ENCODE assay signal across 29 cellular contexts in the genomic region with DNA sequence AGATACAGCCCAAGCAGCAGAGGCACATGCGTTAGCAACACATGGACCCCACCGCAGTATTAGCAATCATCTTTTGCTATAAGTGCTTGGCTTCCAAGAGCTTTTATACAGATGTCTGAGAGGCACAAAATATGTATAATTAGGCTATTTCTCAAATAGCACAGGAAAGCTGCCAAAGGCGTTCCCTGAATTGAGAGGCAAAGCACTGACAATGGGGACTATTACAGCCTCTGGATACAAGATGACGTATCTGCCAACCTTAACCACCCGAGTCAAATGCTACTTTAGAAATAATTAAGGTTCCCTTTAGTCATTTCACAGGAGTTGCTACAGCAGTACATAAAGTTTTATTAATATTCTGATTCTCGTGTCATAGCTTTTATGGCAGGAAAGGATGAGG. TPM values are rescaled to one million over a fixed set of nuclear protein-coding genes. Genes with fewer than 3 reads are reported as not detected.
DNase-seq lines count a peak whose midpoint lies in the region; ATAC-seq, FAIRE-seq and TF ChIP-seq lines count a peak whose summit lies in the region.
"Had no signal": no experiment of that assay in that cellular context is flagged by ENCODE, and none has a peak within 500 bp of the region (broad histone marks: within the 10 kb centered on the region; RNA-seq: fewer than 3 reads in every experiment).

No MANE protein-coding gene starts in this region.

- no peaks in the 10 kb centered on the region for H3K27me3 ChIP-seq in dorsolateral prefrontal cortex
- H3K27me3 ChIP-seq in spleen (replicated peaks in 1 of 7) = no peaks in the 10 kb centered on the region
- H3K27me3 ChIP-seq: cardiac muscle cell, gastrocnemius medialis, left lung had no signal

- 93 to 95% (median 93%) methylated on average over 6 of the region's 6 CpGs for WGBS in spleen, 5 donors

- ATAC-seq in HG02840 (IDR thresholded peaks at IDR 0.05; ENCODE audit: low FRiP score, unreplicated experiment) (no peak), HG03442 (IDR thresholded peaks at IDR 0.05; ENCODE audit: unreplicated experiment) (no peak)
- ATAC-seq: gastrocnemius medialis; HCT116; left lung; stimulated activated naive CD8-positive, alpha-beta T cell treated with anti-CD3 and anti-CD28 coated beads, Interleukin-15, amount 100 ng/mL, for 72 hours had no signal

- intact Hi-C loops in dorsolateral prefrontal cortex (cut with DNase I) = loop anchor here (5.0 to 10.0 kb wide), 4 partner anchors 195 to 245 kb away; partner anchors contain the start of gene PDIK1L (in 2 of the 2)
- intact Hi-C loops in spleen (cut with DNase I; ENCODE audit: low total_unique reads) = no loop called here

- DNase-seq in DMS79 (lab: John Stamatoyannopoulos, UW) = peak; percentile 32
- DNase-seq in NCI-H2227 (lab: John Stamatoyannopoulos, UW; ENCODE audit: unreplicated experiment) = peak; percentile 93
- DNase-seq in dorsolateral prefrontal cortex = no peak
- DNase-seq in putamen (ENCODE audit: low spot score) = peak; percentile 63
- no peak for DNase-seq in spleen
- no peak for DNase-seq in HTR-8/SVneo (ENCODE audit: insufficient read length, low spot score)
- DNase-seq: ACHN; activated CD4-positive, alpha-beta T cell treated with anti-CD3 and anti-CD28 coated beads, Interleukin-2, amount 50 U/mL, for 48 hours; activated CD4-positive, CD25-positive, alpha-beta regulatory T cell; activated CD8-positive, alpha-beta memory T cell treated with anti-CD3 and anti-CD28 coated beads, Interleukin-2, amount 50 U/mL, for 4 hours; activated naive CD4-positive, alpha-beta T cell treated with anti-CD3 and anti-CD28 coated beads, Interleukin-2, amount 50 U/mL, for 16 hours; aorta; COR-L47; gastrocnemius medialis; KBM-7; left lung; mesendoderm; MM.1S; NCI-H1694 treated with DMSO at 0.1 percent for 48 hours; NCI-H526 treated with DMSO at 0.1 percent for 48 hours; stimulated activated naive CD8-positive, alpha-beta T cell treated with anti-CD3 and anti-CD28 coated beads, Interleukin-15, amount 100 ng/mL, for 72 hours; T-helper 1 cell had no signal

- H3K36me3 ChIP-seq in spleen = peaks cover 0 to 64% (median 14%) of the 10 kb centered on the region in 6 donors
- H3K36me3 ChIP-seq: prostate gland had no signal

- H3K4me3 ChIP-seq in dorsolateral prefrontal cortex = peak overlapping the region in 54 of 59 donors; percentile 2 to 99 (median 26)
- no peak overlapping the region for H3K4me3 ChIP-seq in spleen
- H3K4me3 ChIP-seq: cardiac muscle cell, gastrocnemius medialis, left lung, prostate gland had no signal

- H3K4me1 ChIP-seq in spleen = peaks cover 16 to 38% (median 21%) of the 10 kb centered on the region in 6 donors

- no peak for TF ChIP-seq CTCF in dorsolateral prefrontal cortex (IDR thresholded peaks at IDR 0.05 in 54 of 56, conservative IDR thresholded peaks at IDR 0.05 in 2 of 56; ENCODE audit: low read depth in 1 of 56, partially characterized antibody in 56 of 56)
- TF ChIP-seq CTCF in spleen (IDR thresholded peaks at IDR 0.05 in 8 of 11, conservative IDR thresholded peaks at IDR 0.05 in 3 of 11) = no peak

- H3K27ac ChIP-seq in dorsolateral prefrontal cortex = peak overlapping the region; percentile 79 to 99 (median 95)
- H3K27ac ChIP-seq in spleen = no peak overlapping the region
- H3K27ac ChIP-seq: cardiac muscle cell, gastrocnemius medialis, left lung, prostate gland had no signal

- FAIRE-seq in HTR-8/SVneo (lab: Jason Lieb, UNC) = no peak
- FAIRE-seq: endometrium, GM18507 had no signal

- no peak for TF ChIP-seq POLR2A in spleen (IDR thresholded peaks at IDR 0.05)

- H3K9me3 ChIP-seq in spleen = no peaks in the 10 kb centered on the region
- H3K9me3 ChIP-seq: gastrocnemius medialis, left lung, prostate gland had no signal

RNA-seq across cellular contexts. Expression of gene STMN1, which starts 6.4 kb away (rescaled TPM):
- total RNA-seq in dorsolateral prefrontal cortex (1,000 to 10,000 TPM in 1 of 120 experiments, 100 to 1,000 TPM in 119; 153 to 1,009 (median 725) TPM), spleen (10 to 100 TPM; 40.3 to 59.5 (median 47.8) TPM)
- 100 to 1,000 TPM in 1 of 3 donors, 10 to 100 TPM in 2; 48.4 to 174 (median 95.8) TPM for polyA plus RNA-seq in spleen

RNA-seq across cellular contexts. Expression of gene PAQR7, which starts 24.3 kb away (rescaled TPM):
- total RNA-seq in dorsolateral prefrontal cortex = 10 to 100 TPM in 41 of 120 experiments, 1 to 10 TPM in 79; 5.7 to 12.6 (median 9.3) TPM
- 10 to 100 TPM in 4 of 7 donors, 1 to 10 TPM in 3; 9.2 to 14.2 (median 11.9) TPM for total RNA-seq in spleen
- polyA plus RNA-seq in spleen = 1 to 10 TPM; 3.0 to 4.8 (median 4.0) TPM

RNA-seq across cellular contexts. Expression of gene AUNIP, which starts 40.5 kb away (rescaled TPM):
- total RNA-seq in dorsolateral prefrontal cortex = 1 to 10 TPM in 112 of 120 experiments, under 1 TPM in 8; 0.35 to 4.7 (median 2.0) TPM
- 1 to 10 TPM in 1 of 7 donors, under 1 TPM in 3, not detected in 3; 0.28 to 1.3 (median 0.71) TPM for total RNA-seq in spleen
- polyA plus RNA-seq in spleen = under 1 TPM; 0.07 to 0.61 (median 0.38) TPM
- total RNA-seq: aorta, gastrocnemius medialis had no signal
- polyA plus RNA-seq: aorta had no signal

Comparison
In these comparisons a context has a peak if more than half of its experiments do, and no peak if none do; other contexts are left out.
1. DNase-seq: peak in DMS79 (single experiment), NCI-H2227 (single experiment) and putamen (single experiment); none in dorsolateral prefrontal cortex (0 of 10), spleen (single experiment) and HTR-8/SVneo (single experiment).
2. H3K27ac ChIP-seq: peak in dorsolateral prefrontal cortex (59 of 59); none in spleen (0 of 8).
3. H3K4me3 ChIP-seq: peak in dorsolateral prefrontal cortex (54 of 59); none in spleen (0 of 8).